8 cellular contexts compared by ENCODE assay signal in genomic region chr12:66688836-66689439, GRCh38. TPM values are rescaled to one million over a fixed set of nuclear protein-coding genes. Genes with fewer than 3 reads are reported as not detected.
DNase-seq lines count a peak whose midpoint lies in the region; ATAC-seq and TF ChIP-seq lines count a peak whose summit lies in the region.

No MANE protein-coding gene starts in this region.

- H3K4me3 Mint-ChIP-seq in T-helper 2 cell treated with Interferon-gamma antibody and Interleukin-4, amounts not matched to agents 5 μg/mL and 100 μg/mL, for 36 hours: no peak overlapping the region

- H3K4ac ChIP-seq in neuronal stem cell (ENCODE audit: low read length): no peak overlapping the region

- no peaks in the 10 kb centered on the region for H3K9me3 ChIP-seq in WERI-Rb-1 (ENCODE audit: severe bottlenecking)
- H3K9me3 ChIP-seq in neuronal stem cell (replicated peaks in 1 of 2; ENCODE audit: control insufficient read depth in 2 of 2, insufficient read depth in 1 of 2, low read depth in 1 of 2, low read length in 2 of 2): no peaks in the 10 kb centered on the region

- no peak overlapping the region for H4K91ac ChIP-seq in neuronal stem cell (ENCODE audit: low read depth, low read length, poor library complexity)

- H4K8ac ChIP-seq in neuronal stem cell (ENCODE audit: low read depth, low read length): no peak overlapping the region

- peak; percentile 77 for TF ChIP-seq CTCF in WERI-Rb-1 (IDR thresholded peaks at IDR 0.05; ENCODE audit: low read depth, low read length)

- no peaks in the 10 kb centered on the region for H3K36me3 Mint-ChIP-seq in T-helper 2 cell treated with Interferon-gamma antibody and Interleukin-4, amounts not matched to agents 5 μg/mL and 100 μg/mL, for 36 hours (ENCODE audit: low read depth)

- H3K27me3 Mint-ChIP-seq in T-helper 2 cell treated with Interferon-gamma antibody and Interleukin-4, amounts not matched to agents 5 μg/mL and 100 μg/mL, for 36 hours (ENCODE audit: low read depth): peaks cover 17% of the 10 kb centered on the region

- DNase-seq in Right ventricle myocardium inferior (ENCODE audit: missing footprints) (no peak), cardiac septum (ENCODE audit: low spot score) (no peak), NCI-H2081 treated with DMSO at 0.1 percent for 48 hours (lab: John Stamatoyannopoulos, UW) (peak; percentile 42), WERI-Rb-1 (peak; percentile 66), fibroblast of peridontal ligament (ENCODE audit: extremely low read depth) (peak; percentile 12), neuronal stem cell (ENCODE audit: low spot score) (peak; percentile 52)
- no peak for DNase-seq in T-helper 2 cell treated with Interferon-gamma antibody and Interleukin-4, amounts not matched to agents 5 μg/mL and 100 μg/mL, for 36 hours (ENCODE audit: low spot score)

- H3K27me3 ChIP-seq in WERI-Rb-1 (ENCODE audit: insufficient read depth, low read depth, severe bottlenecking) (no peaks in the 10 kb centered on the region), neuronal stem cell (ENCODE audit: control insufficient read depth in 3 of 3, insufficient read depth in 3 of 3, low read depth in 1 of 3, low read length in 3 of 3) (no peaks in the 10 kb centered on the region)

- H3K14ac ChIP-seq in neuronal stem cell (ENCODE audit: low read length): no peak overlapping the region

- no peaks in the 10 kb centered on the region for H3K9me3 Mint-ChIP-seq in T-helper 2 cell treated with Interferon-gamma antibody and Interleukin-4, amounts not matched to agents 5 μg/mL and 100 μg/mL, for 36 hours

- no peak overlapping the region for H3K23ac ChIP-seq in neuronal stem cell (ENCODE audit: low read depth, low read length, poor library complexity)

- no peak overlapping the region for H2AFZ ChIP-seq in neuronal stem cell (ENCODE audit: low read length)

- H2AK5ac ChIP-seq in neuronal stem cell (ENCODE audit: low read depth, low read length): no peak overlapping the region

- no peak overlapping the region for H3K18ac ChIP-seq in neuronal stem cell (ENCODE audit: low read length)

- no peak overlapping the region for H2BK12ac ChIP-seq in neuronal stem cell (ENCODE audit: low read length)

- H3K27ac Mint-ChIP-seq in T-helper 2 cell treated with Interferon-gamma antibody and Interleukin-4, amounts not matched to agents 5 μg/mL and 100 μg/mL, for 36 hours: no peak overlapping the region

- H3K4me3 ChIP-seq in WERI-Rb-1 (ENCODE audit: low read depth, low read length) (no peak overlapping the region), neuronal stem cell (ENCODE audit: low read length in 2 of 2) (no peak overlapping the region)

- H2BK5ac ChIP-seq in neuronal stem cell (ENCODE audit: low read length): no peak overlapping the region

- ATAC-seq in Right ventricle myocardium inferior (peak; percentile 72), HG02852 (IDR thresholded peaks at IDR 0.05; ENCODE audit: unreplicated experiment) (peak; percentile 54)

- H3K9ac ChIP-seq in neuronal stem cell (ENCODE audit: low read depth, low read length, poor library complexity): no peak overlapping the region

- H3K4me1 ChIP-seq in neuronal stem cell (ENCODE audit: control insufficient read depth in 2 of 2, insufficient read depth in 1 of 2, low read depth in 1 of 2, low read length in 2 of 2): no peaks in the 10 kb centered on the region

- intact Hi-C loops in Right ventricle myocardium inferior (cut with DNase I): loop anchor here (1.0 kb wide), 1 partner anchor 172 kb away; no protein-coding TSS in a partner anchor
- intact Hi-C loops in cardiac septum (cut with DNase I): loop anchor here (2.0 kb wide), 1 partner anchor 172 kb away; no protein-coding TSS in a partner anchor

- no peak overlapping the region for H2BK120ac ChIP-seq in neuronal stem cell (ENCODE audit: low read depth, low read length)

- H3K36me3 ChIP-seq in WERI-Rb-1 (no peaks in the 10 kb centered on the region), neuronal stem cell (replicated peaks in 1 of 2; ENCODE audit: control insufficient read depth in 2 of 2, insufficient read depth in 2 of 2, low read length in 2 of 2) (no peaks in the 10 kb centered on the region)

- H3K79me1 ChIP-seq in neuronal stem cell (ENCODE audit: low read depth, low read length): no peaks in the 10 kb centered on the region

- H3K4me1 Mint-ChIP-seq in T-helper 2 cell treated with Interferon-gamma antibody and Interleukin-4, amounts not matched to agents 5 μg/mL and 100 μg/mL, for 36 hours (ENCODE audit: low read depth): no peaks in the 10 kb centered on the region

- no peak overlapping the region for H2BK15ac ChIP-seq in neuronal stem cell (ENCODE audit: low read length)

- H3K4me2 ChIP-seq in neuronal stem cell (ENCODE audit: insufficient read depth, low read length, poor library complexity, severe bottlenecking): no peak overlapping the region

- no CpG with 5 or more reads among the region's 8 CpGs for WGBS in neuronal stem cell (ENCODE audit: extremely low coverage in 2 of 2, insufficient read length in 2 of 2, insufficient replicate concordance in 1 of 2), 2 donors

- H3K27ac ChIP-seq in WERI-Rb-1 (no peak overlapping the region), neuronal stem cell (replicated peaks; ENCODE audit: low read length) (no peak overlapping the region)

RNA-seq across cellular contexts. Expression of gene GRIP1, which starts 10.1 kb away (rescaled TPM):
- total RNA-seq in Right ventricle myocardium inferior: 5.4 TPM
- 0.81 TPM for total RNA-seq in cardiac septum
- 12.6 TPM for polyA plus RNA-seq in neuronal stem cell (2013, experiment 1 of 2)
- 12.4 TPM for polyA plus RNA-seq in neuronal stem cell (2013, experiment 2 of 2)

Comparison
In these comparisons a context has a peak if more than half of its experiments do, and no peak if none do; other contexts are left out.
1. DNase-seq: peak in NCI-H2081 treated with DMSO at 0.1 percent for 48 hours (single experiment), WERI-Rb-1 (single experiment), fibroblast of peridontal ligament (single experiment) and neuronal stem cell (single experiment); none in Right ventricle myocardium inferior (single experiment), cardiac septum (single experiment) and T-helper 2 cell treated with Interferon-gamma antibody and Interleukin-4, amounts not matched to agents 5 μg/mL and 100 μg/mL, for 36 hours (single experiment).